ENCODE assay signal across 18 cellular contexts in the genomic region with DNA sequence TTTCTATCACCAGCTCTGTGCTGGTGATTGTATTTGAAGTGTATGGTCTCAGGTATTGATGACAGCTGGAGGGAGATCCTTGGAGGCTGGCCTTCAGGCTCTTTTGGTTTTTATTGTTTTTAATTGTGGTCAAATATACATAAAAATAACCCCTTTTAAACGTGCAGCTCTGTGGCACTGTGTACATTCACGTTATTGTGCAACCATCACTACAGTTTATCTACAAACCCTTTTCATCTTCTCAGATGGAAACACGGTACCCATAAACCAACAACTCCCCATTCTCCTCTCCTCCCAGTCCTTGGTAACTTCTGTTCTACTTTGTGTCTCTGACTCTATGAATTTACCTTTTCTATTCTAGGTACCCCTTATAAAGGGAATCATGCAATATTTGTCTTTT.
"Had no signal": no experiment of that assay in that cellular context is flagged by ENCODE, and none has a peak within 500 bp of the region (broad histone marks: within the 10 kb centered on the region; RNA-seq: fewer than 3 reads in every experiment).

No MANE protein-coding gene starts in this region.

- H3K4me1 ChIP-seq: lower lobe of right lung, neural progenitor cell, psoas muscle, testis had no signal

- H3K27ac ChIP-seq: coronary artery, esophagus squamous epithelium, lower lobe of right lung, neural progenitor cell, ovary, psoas muscle, skin epidermis, spleen, testis, tibial artery had no signal

- H3K27me3 ChIP-seq: esophagus squamous epithelium, neural progenitor cell, ovary, spleen, testis, tibial artery had no signal

- H3K9me3 ChIP-seq: lower lobe of right lung, ovary, psoas muscle, testis, tibial artery had no signal

- H3K4me3 Mint-ChIP-seq: effector memory CD8-positive, alpha-beta T cell; memory B cell; mesothelial cell of epicardium; naive B cell; natural killer cell treated with Interleukin-12 subunit alpha and Interleukin-12 subunit beta and Interleukin-15 and Interleukin-18, amount 100 ng/mL, for 72 hours; neural progenitor cell; stimulated activated memory B cell treated with anti-CD40 and anti-IgM and Interleukin-4, amounts not matched to agents 10 μg/mL and 1 μg/mL and 100 μg/mL, for 72 hours; type B pancreatic cell had no signal

- H3K4me2 ChIP-seq: neural progenitor cell had no signal

- H3K27me3 Mint-ChIP-seq: memory B cell; naive B cell; stimulated activated memory B cell treated with anti-CD40 and anti-IgM and Interleukin-4, amounts not matched to agents 10 μg/mL and 1 μg/mL and 100 μg/mL, for 72 hours; type B pancreatic cell had no signal

- H3K36me3 ChIP-seq: esophagus squamous epithelium, lower lobe of right lung, neural progenitor cell, ovary, spleen, tibial artery had no signal

- H3K36me3 Mint-ChIP-seq: memory B cell; natural killer cell treated with Interleukin-12 subunit alpha and Interleukin-12 subunit beta and Interleukin-15 and Interleukin-18, amount 100 ng/mL, for 72 hours; neural progenitor cell; type B pancreatic cell had no signal

- H3K9me3 Mint-ChIP-seq: effector memory CD8-positive, alpha-beta T cell; natural killer cell treated with Interleukin-12 subunit alpha and Interleukin-12 subunit beta and Interleukin-15 and Interleukin-18, amount 100 ng/mL, for 72 hours had no signal

- H3K27ac Mint-ChIP-seq: effector memory CD8-positive, alpha-beta T cell; memory B cell; mesothelial cell of epicardium; natural killer cell treated with Interleukin-12 subunit alpha and Interleukin-12 subunit beta and Interleukin-15 and Interleukin-18, amount 100 ng/mL, for 72 hours; neural progenitor cell; stimulated activated memory B cell treated with anti-CD40 and anti-IgM and Interleukin-4, amounts not matched to agents 10 μg/mL and 1 μg/mL and 100 μg/mL, for 72 hours had no signal

- H3K9ac ChIP-seq: neural progenitor cell had no signal

- H3K4me1 Mint-ChIP-seq: mesothelial cell of epicardium had no signal

- H3K4me3 ChIP-seq: coronary artery, esophagus squamous epithelium, lower lobe of right lung, mucosa of descending colon, neural progenitor cell, ovary, psoas muscle, skin epidermis, spleen, testis, tibial artery had no signal

- DNase-seq: esophagus squamous epithelium had no signal
